In genomic region chr4:148443550-148444295, GRCh38 we compare ENCODE assay signal across 8 cellular contexts. TPM values are rescaled to one million over a fixed set of nuclear protein-coding genes. Genes with fewer than 3 reads are reported as not detected.
DNase-seq lines count a peak whose midpoint lies in the region; ATAC-seq and TF ChIP-seq lines count a peak whose summit lies in the region.

No MANE protein-coding gene starts in this region.

- peak overlapping the region; percentile 91 for H3K4me3 Mint-ChIP-seq in activated CD4-positive, alpha-beta T cell treated with anti-CD3 and anti-CD28 coated beads, Interleukin-2, amount 10 ng/mL, durations not matched to agents 24 days and 14 days

- intact Hi-C loops in activated CD4-positive, alpha-beta T cell treated with anti-CD3 and anti-CD28 coated beads, Interleukin-2, amount 10 ng/mL, durations not matched to agents 24 days and 14 days (cut with micrococcal nuclease), result loop anchor here (5.0 to 10.0 kb wide), 3 partner anchors 386 to 711 kb away; partner anchors contain the start of gene ARHGAP10
- intact Hi-C loops in stomach (cut with DNase I; ENCODE audit: low total_unique reads), result no loop called here

- TF ChIP-seq POLR2A in stomach (IDR thresholded peaks at IDR 0.05), result no peak

- peak overlapping the region; percentile 89 to 99 for H3K4me3 ChIP-seq in duodenal mucosa (ENCODE audit: low read depth in 1 of 2, low read length in 2 of 2)
- H3K4me3 ChIP-seq in mononuclear cell (ENCODE audit: low read length), result peak overlapping the region; percentile 62
- H3K4me3 ChIP-seq in stomach, result peak overlapping the region; percentile 73 to 95 (median 92)

- H3K27me3 Mint-ChIP-seq in activated CD4-positive, alpha-beta T cell treated with anti-CD3 and anti-CD28 coated beads, Interleukin-2, amount 10 ng/mL, durations not matched to agents 24 days and 14 days, result peaks cover 56% of the 10 kb centered on the region

- peak overlapping the region; percentile 54 for H3K27ac ChIP-seq in duodenal mucosa (ENCODE audit: low read depth, low read length)
- peak overlapping the region; percentile 87 to 98 (median 94) for H3K27ac ChIP-seq in stomach

- no peaks in the 10 kb centered on the region for H3K36me3 Mint-ChIP-seq in activated CD4-positive, alpha-beta T cell treated with anti-CD3 and anti-CD28 coated beads, Interleukin-2, amount 10 ng/mL, durations not matched to agents 24 days and 14 days (ENCODE audit: low read depth)

- no peaks in the 10 kb centered on the region for H3K9me3 ChIP-seq in duodenal mucosa (ENCODE audit: control insufficient read depth in 1 of 2, low read length in 2 of 2)
- no peaks in the 10 kb centered on the region for H3K9me3 ChIP-seq in mononuclear cell (ENCODE audit: low read depth, low read length)
- no peaks in the 10 kb centered on the region for H3K9me3 ChIP-seq in stomach

- H3K4me1 Mint-ChIP-seq in activated CD4-positive, alpha-beta T cell treated with anti-CD3 and anti-CD28 coated beads, Interleukin-2, amount 10 ng/mL, durations not matched to agents 24 days and 14 days, result peaks cover 27% of the 10 kb centered on the region

- ATAC-seq in GM18868 (IDR thresholded peaks at IDR 0.05; ENCODE audit: unreplicated experiment) (no peak), HG02981 (IDR thresholded peaks at IDR 0.05; ENCODE audit: unreplicated experiment) (no peak)

- WGBS in stomach, 5 donors, result 0 to 2% (median 0%) methylated on average over 20 to 61 of the region's 61 CpGs

- peak overlapping the region; percentile 93 to 99 for H3K9ac ChIP-seq in duodenal mucosa (ENCODE audit: low read depth in 1 of 2, low read length in 2 of 2)

- H3K4me1 ChIP-seq in duodenal mucosa (ENCODE audit: control insufficient read depth in 1 of 2, insufficient read depth in 2 of 2, low read length in 2 of 2), result peaks cover 11 to 16% of the 10 kb centered on the region in 2 donors
- H3K4me1 ChIP-seq in mononuclear cell (ENCODE audit: insufficient read depth, low read length), result peaks cover 47% of the 10 kb centered on the region
- peaks cover 31 to 68% (median 45%) of the 10 kb centered on the region in 4 donors for H3K4me1 ChIP-seq in stomach

- H3K27me3 ChIP-seq in duodenal mucosa (ENCODE audit: control insufficient read depth in 1 of 2, insufficient read depth in 2 of 2, low read length in 2 of 2) (no peaks in the 10 kb centered on the region), mononuclear cell (ENCODE audit: insufficient read depth, low read length) (peaks cover 72% of the 10 kb centered on the region), stomach (peaks cover 0 to 26% (median 7%) of the 10 kb centered on the region in 3 donors)

- DNase-seq in GM13977 (ENCODE audit: low spot score), result peak; percentile 20
- peak; percentile 74 for DNase-seq in activated CD4-positive, alpha-beta T cell treated with anti-CD3 and anti-CD28 coated beads, Interleukin-2, amount 10 ng/mL, durations not matched to agents 24 days and 14 days
- peak; percentile 44 for DNase-seq in stomach
- no peak for DNase-seq in foreskin melanocyte

- no peak overlapping the region for H3K27ac Mint-ChIP-seq in activated CD4-positive, alpha-beta T cell treated with anti-CD3 and anti-CD28 coated beads, Interleukin-2, amount 10 ng/mL, durations not matched to agents 24 days and 14 days

- in situ Hi-C loops in GM13977 (cut with MboI; ENCODE audit: low pct_unique_long_range_greater_than_20kb, low sequenced_read_pairs, unreplicated experiment), result no loop called here

- H3K36me3 ChIP-seq in duodenal mucosa (ENCODE audit: control insufficient read depth in 1 of 2, insufficient read depth in 2 of 2, low read length in 2 of 2), result no peaks in the 10 kb centered on the region
- H3K36me3 ChIP-seq in stomach, result no peaks in the 10 kb centered on the region

- no peaks in the 10 kb centered on the region for H3K9me3 Mint-ChIP-seq in activated CD4-positive, alpha-beta T cell treated with anti-CD3 and anti-CD28 coated beads, Interleukin-2, amount 10 ng/mL, durations not matched to agents 24 days and 14 days

- no peak for TF ChIP-seq CTCF in GM13977 (IDR thresholded peaks at IDR 0.05; ENCODE audit: extremely low read depth, insufficient read depth, missing control alignments)
- TF ChIP-seq CTCF in stomach (IDR thresholded peaks at IDR 0.05), result no peak

- TF ChIP-seq EP300 in stomach (IDR thresholded peaks at IDR 0.05), result no peak

RNA-seq across cellular contexts. Expression of gene NR3C2, which starts 1.5 kb away (rescaled TPM):
- total RNA-seq in activated CD4-positive, alpha-beta T cell treated with anti-CD3 and anti-CD28 coated beads, Interleukin-2, amount 10 ng/mL, durations not matched to agents 24 days and 14 days, result 0.14 and 0.28 TPM in 2 replicates
- total RNA-seq in mononuclear cell (29.1 TPM), stomach (10 to 100 TPM; 15.4 to 36.4 (median 32.6) TPM)
- polyA plus RNA-seq in stomach, result 1 to 10 TPM; 2.0 to 7.5 (median 2.3) TPM

Comparison
In these comparisons a context has a peak if more than half of its experiments do, and no peak if none do; other contexts are left out.
1. RNA of gene NR3C2, which starts 1.5 kb away (total RNA-seq): 15.4 to 36.4 TPM in stomach and 29.1 TPM in mononuclear cell (single experiment); 0.14 to 0.28 TPM in activated CD4-positive, alpha-beta T cell treated with anti-CD3 and anti-CD28 coated beads, Interleukin-2, amount 10 ng/mL, durations not matched to agents 24 days and 14 days; every median in the first group is over 10 times any median in the second.
2. Peak in every context shown above with its lines, with median percentiles within 50 percentile points of each other: H3K4me3 ChIP-seq.